2 cellular contexts compared by ENCODE assay signal in genomic region chr2:109915830-109916229, GRCh38. TPM values are rescaled to one million over a fixed set of nuclear protein-coding genes. Genes with fewer than 3 reads are reported as not detected.
"Had no signal": no experiment of that assay in that cellular context is flagged by ENCODE, and none has a peak within 500 bp of the region (broad histone marks: within the 10 kb centered on the region; RNA-seq: fewer than 3 reads in every experiment).

No MANE protein-coding gene starts in this region.

RNA-seq across cellular contexts. Expression of gene LIMS3, which starts 17.3 kb away (rescaled TPM):
- total RNA-seq: activated B cell treated with CpG ODN at 0.5 μM for 24 hours; activated CD4-positive, alpha-beta T cell treated with anti-CD3 and anti-CD28 coated beads, Interleukin-2, amount 10 ng/mL, durations not matched to agents 7 days and 5 days had no signal
